In the genomic region with DNA sequence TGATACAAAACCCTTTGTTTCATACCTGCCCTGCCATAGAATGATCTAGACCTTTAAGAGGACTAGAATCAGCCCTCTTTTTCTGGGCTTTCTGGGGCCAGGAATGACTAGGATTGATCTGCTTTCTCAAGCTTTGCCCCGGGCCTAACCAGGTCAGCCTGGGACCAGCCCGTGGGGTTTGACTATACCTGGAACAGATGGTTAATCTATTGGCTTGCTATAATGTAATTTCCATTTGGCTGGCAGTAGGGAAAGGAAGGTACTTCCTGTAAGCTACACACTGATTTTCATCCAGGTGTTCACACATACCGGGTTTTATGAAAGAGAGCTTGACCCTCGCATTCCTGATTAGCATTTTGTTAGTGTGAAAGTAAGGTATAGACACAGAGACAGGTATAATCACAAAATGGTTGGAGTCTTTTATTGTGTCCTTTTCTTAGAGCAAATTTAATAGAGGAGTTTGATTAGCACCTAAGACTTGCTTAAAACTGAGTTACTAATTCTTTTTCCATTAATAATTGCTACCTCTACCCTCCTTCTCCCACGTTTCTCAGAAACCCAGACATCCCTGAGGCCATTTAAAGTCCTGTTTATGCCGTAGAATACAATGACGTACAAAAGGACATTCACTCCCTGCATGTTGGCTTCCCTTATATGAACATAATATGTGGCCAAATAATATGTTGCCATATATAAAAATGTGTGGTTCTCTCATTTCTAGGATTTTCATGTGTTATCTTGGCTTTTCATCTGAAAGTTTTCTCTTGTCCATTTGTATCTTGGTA, we compare ENCODE assay signal across 13 cellular contexts. TPM values are rescaled to one million over a fixed set of nuclear protein-coding genes. Genes with fewer than 3 reads are reported as not detected.
DNase-seq lines count a peak whose midpoint lies in the region; ATAC-seq and TF ChIP-seq lines count a peak whose summit lies in the region.
"Had no signal": no experiment of that assay in that cellular context is flagged by ENCODE, and none has a peak within 500 bp of the region (broad histone marks: within the 10 kb centered on the region; RNA-seq: fewer than 3 reads in every experiment).

No MANE protein-coding gene starts in this region.

- ATAC-seq in heart left ventricle (peak in 2 of 4 donors; percentile 16 to 23), Right ventricle myocardium inferior (no peak), aorta (ENCODE audit: low FRiP score) (no peak), HG03039 (IDR thresholded peaks at IDR 0.05; ENCODE audit: unreplicated experiment) (no peak)
- no peak for ATAC-seq in effector memory CD8-positive, alpha-beta T cell (replicated peaks)
- no peak for ATAC-seq in naive thymus-derived CD4-positive, alpha-beta T cell
- ATAC-seq: Panc1, sciatic nerve had no signal

- POLR2A ChIA-PET in naive thymus-derived CD4-positive, alpha-beta T cell (lab: Charles Lee), result interaction anchor here (0.6 to 1.3 kb wide), 4 partner anchors 17 to 129 kb away, joined by 3 to 4 read pairs (median 3); a partner anchor contains a TSS

- H3K9me3 ChIP-seq in heart left ventricle, result no peaks in the 10 kb centered on the region
- no peaks in the 10 kb centered on the region for H3K9me3 ChIP-seq in naive thymus-derived CD4-positive, alpha-beta T cell (ENCODE audit: control insufficient read depth in 2 of 3, low read length in 3 of 3)
- no peaks in the 10 kb centered on the region for H3K9me3 ChIP-seq in aorta (ENCODE audit: control insufficient read depth, low read length)
- H3K9me3 ChIP-seq in thyroid gland, result no peaks in the 10 kb centered on the region

- H3K36me3 ChIP-seq in heart left ventricle (no peaks in the 10 kb centered on the region), aorta (ENCODE audit: control insufficient read depth in 1 of 2, insufficient read depth in 2 of 2, low read length in 1 of 2) (no peaks in the 10 kb centered on the region), thyroid gland (no peaks in the 10 kb centered on the region)
- no peaks in the 10 kb centered on the region for H3K36me3 ChIP-seq in naive thymus-derived CD4-positive, alpha-beta T cell (ENCODE audit: control insufficient read depth in 2 of 3, insufficient read depth in 3 of 3, low read length in 3 of 3)

- no peak overlapping the region for H3K4me3 Mint-ChIP-seq in effector memory CD8-positive, alpha-beta T cell
- peak overlapping the region in 7 of 10 donors; percentile 8 to 56 (median 38) for H3K4me3 Mint-ChIP-seq in naive thymus-derived CD4-positive, alpha-beta T cell

- H3K4me1 ChIP-seq in heart left ventricle (peaks cover 6 to 41% (median 27%) of the 10 kb centered on the region in 12 donors), aorta (ENCODE audit: control insufficient read depth in 1 of 2, insufficient read depth in 2 of 2, low read length in 2 of 2) (peaks cover 0 to 12% of the 10 kb centered on the region in 2 donors), thyroid gland (no peaks in the 10 kb centered on the region)
- peaks cover 33 to 46% of the 10 kb centered on the region in 2 donors for H3K4me1 ChIP-seq in naive thymus-derived CD4-positive, alpha-beta T cell (ENCODE audit: control insufficient read depth in 2 of 2, insufficient read depth in 2 of 2, low read length in 2 of 2)

- WGBS in heart left ventricle, 4 donors, result 65 to 75% (median 73%) methylated on average over 7 of the region's 7 CpGs
- 71 to 73% methylated on average over 7 of the region's 7 CpGs for WGBS in aorta, 2 donors
- 81 to 82% methylated on average over 7 of the region's 7 CpGs for WGBS in thyroid gland, 2 donors

- no peaks in the 10 kb centered on the region for H3K36me3 Mint-ChIP-seq in effector memory CD8-positive, alpha-beta T cell (ENCODE audit: insufficient read depth)
- H3K36me3 Mint-ChIP-seq in naive thymus-derived CD4-positive, alpha-beta T cell, result peaks cover 0 to 25% (median 18%) of the 10 kb centered on the region in 5 donors

- no peaks in the 10 kb centered on the region for H3K27me3 Mint-ChIP-seq in effector memory CD8-positive, alpha-beta T cell
- no peaks in the 10 kb centered on the region for H3K27me3 Mint-ChIP-seq in naive thymus-derived CD4-positive, alpha-beta T cell

- intact Hi-C loops in heart left ventricle (cut with DNase I), result no loop called here
- intact Hi-C loops in Right ventricle myocardium inferior (cut with DNase I), result no loop called here
- intact Hi-C loops in naive thymus-derived CD4-positive, alpha-beta T cell (cut with micrococcal nuclease), result loop anchor here in 1 of 2 donors (1.0 kb wide), 1 partner anchor 9 kb away; no protein-coding TSS in a partner anchor
- intact Hi-C loops in aorta (cut with DNase I), result no loop called here
- intact Hi-C loops in head of caudate nucleus (cut with DNase I), result no loop called here
- intact Hi-C loops in thyroid gland (cut with DNase I), result no loop called here

- TF ChIP-seq POLR2A in heart left ventricle (IDR thresholded peaks at IDR 0.05) (no peak), thyroid gland (IDR thresholded peaks at IDR 0.05) (no peak)

- TF ChIP-seq CTCF in heart left ventricle (IDR thresholded peaks at IDR 0.05) (no peak), thyroid gland (IDR thresholded peaks at IDR 0.05) (no peak)

- no peaks in the 10 kb centered on the region for H3K27me3 ChIP-seq in heart left ventricle
- no peaks in the 10 kb centered on the region for H3K27me3 ChIP-seq in naive thymus-derived CD4-positive, alpha-beta T cell (ENCODE audit: control insufficient read depth in 2 of 2, insufficient read depth in 2 of 2, low read length in 2 of 2)
- H3K27me3 ChIP-seq in aorta (ENCODE audit: control insufficient read depth in 1 of 2, insufficient read depth in 2 of 2, low read length in 1 of 2), result no peaks in the 10 kb centered on the region
- no peaks in the 10 kb centered on the region for H3K27me3 ChIP-seq in thyroid gland

- H3K27ac ChIP-seq in heart left ventricle (peak overlapping the region in 11 of 12 donors; percentile 16 to 80 (median 58)), aorta (ENCODE audit: low read depth in 1 of 2, low read length in 2 of 2) (peak overlapping the region; percentile 61 to 97), thyroid gland (no peak overlapping the region)
- no peak overlapping the region for H3K27ac ChIP-seq in naive thymus-derived CD4-positive, alpha-beta T cell (ENCODE audit: low read depth, low read length)

- DNase-seq in heart left ventricle, result no peak
- no peak for DNase-seq in Right ventricle myocardium inferior (ENCODE audit: missing footprints)
- DNase-seq in effector memory CD8-positive, alpha-beta T cell, result no peak
- DNase-seq in naive thymus-derived CD4-positive, alpha-beta T cell, result no peak
- no peak for DNase-seq in aorta
- no peak for DNase-seq in head of caudate nucleus
- DNase-seq in thyroid gland, result no peak
- DNase-seq: effector memory CD4-positive, alpha-beta T cell; NCI-H2107; T1000 had no signal

- H3K4me1 Mint-ChIP-seq in effector memory CD8-positive, alpha-beta T cell (ENCODE audit: low read depth in 2 of 2), result peaks cover 50 to 74% of the 10 kb centered on the region in 2 donors
- peaks cover 58 to 93% (median 85%) of the 10 kb centered on the region in 7 donors for H3K4me1 Mint-ChIP-seq in naive thymus-derived CD4-positive, alpha-beta T cell

- peak overlapping the region; percentile 17 to 83 for H3K27ac Mint-ChIP-seq in effector memory CD8-positive, alpha-beta T cell
- peak overlapping the region in 8 of 9 donors; percentile 72 to 91 (median 80) for H3K27ac Mint-ChIP-seq in naive thymus-derived CD4-positive, alpha-beta T cell

- CTCF ChIA-PET in naive thymus-derived CD4-positive, alpha-beta T cell (lab: Charles Lee), result interaction anchor here (0.5 to 1.0 kb wide), 2 partner anchors 10 to 84 kb away, joined by 3 to 4 read pairs; no protein-coding TSS in a partner anchor

- H3K9me3 Mint-ChIP-seq in effector memory CD8-positive, alpha-beta T cell, result no peaks in the 10 kb centered on the region
- peaks cover 0 to 5% (median 0%) of the 10 kb centered on the region in 11 donors for H3K9me3 Mint-ChIP-seq in naive thymus-derived CD4-positive, alpha-beta T cell

- H3K4me3 ChIP-seq in heart left ventricle (no peak overlapping the region), aorta (ENCODE audit: low read length in 2 of 2) (no peak overlapping the region), thyroid gland (replicated peaks in 1 of 3) (no peak overlapping the region)
- H3K4me3 ChIP-seq in naive thymus-derived CD4-positive, alpha-beta T cell (ENCODE audit: low read length), result no peak overlapping the region

RNA-seq across cellular contexts. Expression of a gene that starts 17.3 kb away (rescaled TPM):
- 10 to 100 TPM; 47.4 to 82.2 (median 56.3) TPM for total RNA-seq in heart left ventricle
- polyA plus RNA-seq in heart left ventricle, result 10 to 100 TPM in 1 of 2 donors, 1 to 10 TPM in 1; 8.6 to 12.5 TPM
- total RNA-seq in Right ventricle myocardium inferior, result 49.6 TPM
- total RNA-seq in naive thymus-derived CD4-positive, alpha-beta T cell, result 100 to 1,000 TPM in 1 of 5 experiments, 10 to 100 TPM in 4; 82.4 to 109 (median 88.8) TPM
- polyA plus RNA-seq in naive thymus-derived CD4-positive, alpha-beta T cell, result 10 to 100 TPM; 53.2 to 54.5 TPM
- 10 to 100 TPM; 51.9 to 69.8 TPM for total RNA-seq in aorta
- 1 to 10 TPM; 3.1 to 7.0 TPM for polyA plus RNA-seq in aorta
- 10 to 100 TPM; 35.0 to 59.9 (median 45.2) TPM for total RNA-seq in thyroid gland

Comparison
In these comparisons a context has a peak if more than half of its experiments do, and no peak if none do; other contexts are left out.
1. H3K27ac ChIP-seq: peak in heart left ventricle (11 of 12) and aorta (2 of 2); none in naive thymus-derived CD4-positive, alpha-beta T cell (single experiment) and thyroid gland (0 of 3).
2. H3K4me3 Mint-ChIP-seq: peak in naive thymus-derived CD4-positive, alpha-beta T cell (7 of 10); none in effector memory CD8-positive, alpha-beta T cell (0 of 2).